ENCODE assay signal across 8 cellular contexts in genomic region chr1:44632511-44633072, GRCh38. TPM values are rescaled to one million over a fixed set of nuclear protein-coding genes. Genes with fewer than 3 reads are reported as not detected.
DNase-seq lines count a peak whose midpoint lies in the region; ATAC-seq and TF ChIP-seq lines count a peak whose summit lies in the region.

No MANE protein-coding gene starts in this region.

- TF ChIP-seq CTCF in OCI-LY7 (conservative IDR thresholded peaks at IDR 0.05; ENCODE audit: low read length) = no peak
- no peak for TF ChIP-seq CTCF in colonic mucosa (IDR thresholded peaks at IDR 0.05)

- peaks cover 53% of the 10 kb centered on the region for H3K36me3 ChIP-seq in OCI-LY7 (ENCODE audit: insufficient read depth, low read length)
- H3K36me3 ChIP-seq in colonic mucosa = peaks cover 14% of the 10 kb centered on the region
- H3K36me3 ChIP-seq in mucosa of rectum (ENCODE audit: control insufficient read depth in 2 of 2, insufficient read depth in 2 of 2, low read length in 2 of 2) = peaks cover 38 to 39% of the 10 kb centered on the region in 2 donors

- CTCF ChIA-PET in OCI-LY7 (lab: Charles Lee; ENCODE audit: unreplicated experiment) = interaction anchor here (0.5 to 0.9 kb wide), 3 partner anchors 10 to 276 kb away, joined by 3 to 4 read pairs (median 3); no protein-coding TSS in a partner anchor

- H3K9ac ChIP-seq in colonic mucosa (ENCODE audit: low read depth in 2 of 2, low read length in 2 of 2) (peak overlapping the region; percentile 72 to 78), mucosa of rectum (ENCODE audit: low read depth in 1 of 2, low read length in 2 of 2) (peak overlapping the region; percentile 75 to 90)

- H3K4me3 ChIP-seq in OCI-LY7 (ENCODE audit: low read depth, low read length, poor library complexity, severe bottlenecking) (peak overlapping the region; percentile 92), colonic mucosa (peak overlapping the region; percentile 80), mucosa of rectum (ENCODE audit: low read length in 2 of 2) (peak overlapping the region; percentile 83 to 93)

- BruUV-seq in OCI-LY7 (replicated peaks; lab: Mats Ljungman, UMichigan) = no TSS peak

- H3K27me3 ChIP-seq in colonic mucosa (no peaks in the 10 kb centered on the region), mucosa of rectum (ENCODE audit: control insufficient read depth in 2 of 2, insufficient read depth in 2 of 2, low read length in 2 of 2) (no peaks in the 10 kb centered on the region)

- H3K9me2 ChIP-seq in OCI-LY7 (ENCODE audit: insufficient read depth, low read length) = no peaks in the 10 kb centered on the region

- H3K79me2 ChIP-seq in OCI-LY7 (ENCODE audit: insufficient read depth, low read depth, low read length) = peaks cover 24% of the 10 kb centered on the region

- no peak for ATAC-seq in HG03159 (IDR thresholded peaks at IDR 0.05; ENCODE audit: unreplicated experiment)

- DNase-seq in NCI-H1417 (lab: John Stamatoyannopoulos, UW) = peak in 2 of 3 experiments; percentile 30 to 68
- no peak for DNase-seq in NCI-H1417 treated with DMSO at 0.1 percent for 48 hours (lab: John Stamatoyannopoulos, UW)
- no peak for DNase-seq in OCI-LY7 (ENCODE audit: low spot score)
- DNase-seq in colonic mucosa = no peak
- no peak for DNase-seq in activated gamma-delta T cell treated with Interleukin-2 at 50 U/mL for 16 hours
- no peak for DNase-seq in DMS153 treated with DMSO at 0.1 percent for 48 hours (lab: John Stamatoyannopoulos, UW; ENCODE audit: unreplicated experiment)

- peaks cover 26% of the 10 kb centered on the region for H3K4me1 ChIP-seq in OCI-LY7 (ENCODE audit: insufficient read depth, low read length, poor library complexity, severe bottlenecking)
- H3K4me1 ChIP-seq in colonic mucosa = peaks cover 10% of the 10 kb centered on the region
- H3K4me1 ChIP-seq in mucosa of rectum (ENCODE audit: control insufficient read depth in 2 of 2, insufficient read depth in 2 of 2, low read length in 2 of 2) = peaks cover 10 to 19% of the 10 kb centered on the region in 2 donors

- H4K20me1 ChIP-seq in OCI-LY7 (ENCODE audit: insufficient read depth, low read length) = no peaks in the 10 kb centered on the region

- H3K9me3 ChIP-seq in OCI-LY7 (ENCODE audit: low read length) (no peaks in the 10 kb centered on the region), colonic mucosa (no peaks in the 10 kb centered on the region), mucosa of rectum (ENCODE audit: control insufficient read depth in 2 of 2, low read length in 2 of 2) (no peaks in the 10 kb centered on the region)

- peak overlapping the region; percentile 98 for H3K4me2 ChIP-seq in OCI-LY7 (ENCODE audit: low read length)

- POLR2A ChIA-PET in OCI-LY7 (lab: Charles Lee) = interaction anchor here (0.9 to 4.7 kb wide), 5 partner anchors 10 to 79 kb away, joined by 3 to 17 read pairs (median 3); partner anchors contain the start of genes ARMH1 and TMEM53

- peak overlapping the region; percentile 60; the same call in 1 of the 2 replicates for H2AFZ ChIP-seq in OCI-LY7 (ENCODE audit: low read length)

- intact Hi-C loops in OCI-LY7 (cut with micrococcal nuclease; ENCODE audit: unreplicated experiment) = loop anchor here (2.0 kb wide), 1 partner anchor 44 kb away; no protein-coding TSS in a partner anchor
- intact Hi-C loops in colonic mucosa (cut with DNase I) = no loop called here

- H3K27ac ChIP-seq in OCI-LY7 (ENCODE audit: low read depth, low read length, poor library complexity, severe bottlenecking) (peak overlapping the region; percentile 79), colonic mucosa (peak overlapping the region; percentile 95), mucosa of rectum (ENCODE audit: low read depth in 2 of 2, low read length in 2 of 2) (peak overlapping the region; percentile 45 to 48)

RNA-seq across cellular contexts. Expression of gene TMEM53, which starts 41.7 kb away (rescaled TPM):
- total RNA-seq in OCI-LY7 (2014; rRNA removed; shearing (Covaris generic)) = 5.5 and 6.6 TPM in 2 replicates
- total RNA-seq in OCI-LY7 (2022) = 8.1 and 8.9 TPM in 2 replicates
- 10 to 100 TPM; 26.4 to 29.6 TPM for total RNA-seq in colonic mucosa

RNA-seq across cellular contexts. Expression of gene ARMH1, which starts 41.9 kb away (rescaled TPM):
- total RNA-seq in OCI-LY7 (2014; rRNA removed; shearing (Covaris generic)) = 5.3 and 7.8 TPM in 2 replicates
- total RNA-seq in OCI-LY7 (2022) (7.9 and 8.9 TPM in 2 replicates), colonic mucosa (1 to 10 TPM; 1.3 to 5.1 TPM)

Comparison
In these comparisons a context has a peak if more than half of its experiments do, and no peak if none do; other contexts are left out.
1. DNase-seq: peak in NCI-H1417 (2 of 3); none in NCI-H1417 treated with DMSO at 0.1 percent for 48 hours (single experiment), OCI-LY7 (single experiment), colonic mucosa (single experiment), activated gamma-delta T cell treated with Interleukin-2 at 50 U/mL for 16 hours (single experiment) and DMS153 treated with DMSO at 0.1 percent for 48 hours (single experiment).
2. Peak in every context shown above with its lines, with median percentiles within 50 percentile points of each other: H3K27ac ChIP-seq and H3K4me3 ChIP-seq.